ENCODE assay signal across 21 cellular contexts in genomic region chr10:71840936-71841335, GRCh38. TPM values are rescaled to one million over a fixed set of nuclear protein-coding genes. Genes with fewer than 3 reads are reported as not detected.
A peak's percentile ranks its signal among the peaks of the same experiment; 100 is the strongest.
DNase-seq lines count a peak whose midpoint lies in the region; ATAC-seq and TF ChIP-seq lines count a peak whose summit lies in the region.
"Had no signal": no experiment of that assay in that cellular context is flagged by ENCODE, and none has a peak within 500 bp of the region (broad histone marks: within the 10 kb centered on the region; RNA-seq: fewer than 3 reads in every experiment).

No MANE protein-coding gene starts in this region.

- H3K4me3 ChIP-seq in SK-N-SH (ENCODE audit: low read depth in 2 of 2, low read length in 1 of 2) (no peak overlapping the region), neutrophil (ENCODE audit: low read depth in 1 of 2, low read length in 1 of 2) (no peak overlapping the region), vagina (no peak overlapping the region), testis (no peak overlapping the region)
- H3K4me3 ChIP-seq: adrenal gland, heart right ventricle, K562, right lobe of liver had no signal

- H3K9me3 ChIP-seq in SK-N-SH (no peaks in the 10 kb centered on the region), neutrophil (no peaks in the 10 kb centered on the region), vagina (no peaks in the 10 kb centered on the region), testis (no peaks in the 10 kb centered on the region)
- H3K9me3 ChIP-seq: adrenal gland, heart right ventricle, right lobe of liver had no signal

- DNase-seq in SK-N-SH (no peak), epithelial cell of prostate (ENCODE audit: low read depth, low spot score) (no peak), vagina (ENCODE audit: extremely low spot score in 2 of 2) (no peak), testis (no peak)
- DNase-seq in activated CD4-positive, alpha-beta T cell treated with anti-CD3 and anti-CD28 coated beads, Interleukin-2, amount 10 ng/mL, durations not matched to agents 24 days and 14 days = no peak
- DNase-seq: activated T-cell treated with anti-CD3 and anti-CD28 coated beads, Interleukin-2, amount 50 U/mL, for 72 hours; adrenal gland; CD8-positive, alpha-beta memory T cell; cortex of kidney; heart right ventricle; kidney glomerular epithelial cell; NCI-H1092 treated with DMSO at 0.1 percent for 48 hours; NCI-H226; right lobe of liver; SIG-M5; stimulated activated CD4-positive, alpha-beta T cell treated with anti-CD3 and anti-CD28 coated beads, Interleukin-4, amount 100 ng/mL, for 4 hours had no signal

- H3K36me3 ChIP-seq in SK-N-SH (replicated peaks in 1 of 2; ENCODE audit: control insufficient read depth in 1 of 2, insufficient read depth in 2 of 2, low read length in 1 of 2) = no peaks in the 10 kb centered on the region
- peaks cover 4% of the 10 kb centered on the region for H3K36me3 ChIP-seq in neutrophil
- H3K36me3 ChIP-seq in vagina = no peaks in the 10 kb centered on the region
- H3K36me3 ChIP-seq in testis (ENCODE audit: low read depth, missing control alignments) = no peaks in the 10 kb centered on the region
- H3K36me3 ChIP-seq: adrenal gland, right lobe of liver had no signal

- H3K4me1 ChIP-seq in SK-N-SH (ENCODE audit: control insufficient read depth in 1 of 2, insufficient read depth in 2 of 2, low read depth in 1 of 2, low read length in 1 of 2) (peaks cover 45 to 62% of the 10 kb centered on the region in 2 experiments), neutrophil (ENCODE audit: control insufficient read depth in 1 of 2, insufficient read depth in 1 of 2, low read depth in 1 of 2, low read length in 1 of 2) (peaks cover 89 to 96% of the 10 kb centered on the region in 2 experiments), vagina (peaks cover 85% of the 10 kb centered on the region), testis (peaks cover 61% of the 10 kb centered on the region)

- peaks cover 16% of the 10 kb centered on the region for H3F3A ChIP-seq in SK-N-SH (replicated peaks; ENCODE audit: insufficient read depth)

- TF ChIP-seq POLR2A in vagina (IDR thresholded peaks at IDR 0.05) (no peak), testis (IDR thresholded peaks at IDR 0.05) (no peak)

- no peaks in the 10 kb centered on the region for H3K9me3 Mint-ChIP-seq in activated CD4-positive, alpha-beta T cell treated with anti-CD3 and anti-CD28 coated beads, Interleukin-2, amount 10 ng/mL, durations not matched to agents 24 days and 14 days
- H3K9me3 Mint-ChIP-seq: activated T-cell treated with anti-CD3 and anti-CD28 coated beads, Interleukin-2, amount 50 U/mL, for 72 hours; CD8-positive, alpha-beta memory T cell had no signal

- no peak for ATAC-seq in SK-N-SH treated with all-trans-retinoic acid at 6 μM for 48 hours
- ATAC-seq in GM18870 (IDR thresholded peaks at IDR 0.05; ENCODE audit: unreplicated experiment) = no peak
- ATAC-seq: activated T-cell treated with anti-CD3 and anti-CD28 coated beads, Interleukin-2, amount 50 U/mL, for 72 hours; esophagus mucosa; K562; right lobe of liver had no signal

- H3K27ac Mint-ChIP-seq in activated CD4-positive, alpha-beta T cell treated with anti-CD3 and anti-CD28 coated beads, Interleukin-2, amount 10 ng/mL, durations not matched to agents 24 days and 14 days = no peak overlapping the region
- H3K27ac Mint-ChIP-seq: activated T-cell treated with anti-CD3 and anti-CD28 coated beads, Interleukin-2, amount 50 U/mL, for 72 hours; CD8-positive, alpha-beta memory T cell had no signal

- no peaks in the 10 kb centered on the region for H3K27me3 ChIP-seq in SK-N-SH (ENCODE audit: insufficient read depth)
- H3K27me3 ChIP-seq in neutrophil = no peaks in the 10 kb centered on the region
- H3K27me3 ChIP-seq in vagina = no peaks in the 10 kb centered on the region
- H3K27me3 ChIP-seq in testis = no peaks in the 10 kb centered on the region
- H3K27me3 ChIP-seq: adrenal gland, heart right ventricle, right lobe of liver had no signal

- H3K9ac ChIP-seq in SK-N-SH = peak overlapping the region; percentile 35; the same call in 1 of the 2 replicates

- CTCF ChIA-PET in SK-N-SH (lab: Yijun Ruan, JAX) = interaction anchor here (1.1 to 3.1 kb wide), 3 partner anchors 10 to 133 kb away, joined by 3 to 12 read pairs (median 3); partner anchors contain the start of gene PSAP

- TF ChIP-seq CTCF in SK-N-SH (IDR thresholded peaks at IDR 0.05) (no peak), neutrophil (IDR thresholded peaks at IDR 0.05) (no peak), vagina (IDR thresholded peaks at IDR 0.05) (no peak), testis (IDR thresholded peaks at IDR 0.05) (no peak)

- H3K27ac ChIP-seq in SK-N-SH (ENCODE audit: low read depth in 2 of 2, low read length in 1 of 2) (peak overlapping the region; percentile 78 to 84), epithelial cell of prostate (peak overlapping the region; percentile 90), neutrophil (peak overlapping the region; percentile 68), vagina (peak overlapping the region; percentile 14), testis (no peak overlapping the region)
- H3K27ac ChIP-seq: right lobe of liver had no signal

- POLR2A ChIA-PET in SK-N-SH (lab: Yijun Ruan, JAX) = interaction anchor here (3.4 kb wide), 1 partner anchor 10 kb away, joined by 17 read pairs; the partner anchor contains the start of gene PSAP

- H3K36me3 Mint-ChIP-seq in activated CD4-positive, alpha-beta T cell treated with anti-CD3 and anti-CD28 coated beads, Interleukin-2, amount 10 ng/mL, durations not matched to agents 24 days and 14 days (ENCODE audit: low read depth) = peaks cover 9% of the 10 kb centered on the region

- no peak for TF ChIP-seq RAD21 in SK-N-SH (IDR thresholded peaks at IDR 0.05; ENCODE audit: low read length)

- no peaks in the 10 kb centered on the region for H3K27me3 Mint-ChIP-seq in activated CD4-positive, alpha-beta T cell treated with anti-CD3 and anti-CD28 coated beads, Interleukin-2, amount 10 ng/mL, durations not matched to agents 24 days and 14 days
- H3K27me3 Mint-ChIP-seq: CD8-positive, alpha-beta memory T cell had no signal

- H3K4me3 Mint-ChIP-seq in activated CD4-positive, alpha-beta T cell treated with anti-CD3 and anti-CD28 coated beads, Interleukin-2, amount 10 ng/mL, durations not matched to agents 24 days and 14 days = no peak overlapping the region
- H3K4me3 Mint-ChIP-seq: activated T-cell treated with anti-CD3 and anti-CD28 coated beads, Interleukin-2, amount 50 U/mL, for 72 hours had no signal

- peaks cover 98% of the 10 kb centered on the region for H3K79me2 ChIP-seq in SK-N-SH (ENCODE audit: insufficient read depth)

- H3K4me2 ChIP-seq in SK-N-SH = peak overlapping the region; percentile 56

- no peak for TF ChIP-seq EP300 in SK-N-SH (IDR thresholded peaks at IDR 0.05; ENCODE audit: borderline replicate concordance in 1 of 2, low read depth in 1 of 2, low read length in 1 of 2)

- no peaks in the 10 kb centered on the region for H3K9me2 ChIP-seq in SK-N-SH

- H2AFZ ChIP-seq in SK-N-SH (ENCODE audit: low read depth) = no peak overlapping the region

- H3K4me1 Mint-ChIP-seq in activated CD4-positive, alpha-beta T cell treated with anti-CD3 and anti-CD28 coated beads, Interleukin-2, amount 10 ng/mL, durations not matched to agents 24 days and 14 days = peaks cover 39% of the 10 kb centered on the region

- intact Hi-C loops in vagina (cut with DNase I) = no loop called here
- intact Hi-C loops in activated CD4-positive, alpha-beta T cell treated with anti-CD3 and anti-CD28 coated beads, Interleukin-2, amount 10 ng/mL, durations not matched to agents 24 days and 14 days (cut with micrococcal nuclease) = no loop called here
- intact Hi-C loops in testis (cut with DNase I; ENCODE audit: low total_unique reads) = no loop called here

- whole genome bisulfite sequencing in SK-N-SH (ENCODE audit: low lambda C conversion rate) = 85% methylated on average over 4 of the region's 4 CpGs
- WGBS in testis, 2 donors = 61 to 78% methylated on average over 4 of the region's 4 CpGs

- peaks cover 98% of the 10 kb centered on the region for H4K20me1 ChIP-seq in SK-N-SH (ENCODE audit: insufficient read depth)

TF ChIP-seq in SK-N-SH, 30 proteins besides CTCF, POLR2A, EP300 and RAD21 (continues in another document):
- TF ChIP-seq CHD2 (IDR thresholded peaks at IDR 0.05; ENCODE audit: low read length, partially characterized antibody) (no peak), MEF2A (IDR thresholded peaks at IDR 0.05; ENCODE audit: borderline replicate concordance, low read depth) (no peak), FOSL2 (IDR thresholded peaks at IDR 0.05; ENCODE audit: borderline replicate concordance, low read depth) (no peak), FOXJ3 (CRISPR knock-in tag; IDR thresholded peaks at IDR 0.05) (no peak)

TF ChIP-seq in SK-N-SH treated with all-trans-retinoic acid at 6 μM for 48 hours, 23 proteins besides CTCF, POLR2A, EP300 and RAD21 (continues in another document):
- TF ChIP-seq TOX (CRISPR knock-in tag; IDR thresholded peaks at IDR 0.05; ENCODE audit: borderline replicate concordance) = no peak
- no peak for TF ChIP-seq CREB5 (CRISPR knock-in tag; IDR thresholded peaks at IDR 0.05; ENCODE audit: low read depth)
- no peak for TF ChIP-seq ZNF565 (CRISPR knock-in tag; conservative IDR thresholded peaks at IDR 0.05; ENCODE audit: low read depth)
- TF ChIP-seq ZFP30 (CRISPR knock-in tag; IDR thresholded peaks at IDR 0.05) = no peak
- TF ChIP-seq ISL1 (CRISPR knock-in tag; IDR thresholded peaks at IDR 0.05) = no peak

RNA-seq across cellular contexts. Expression of gene PSAP, which starts 10.1 kb away (rescaled TPM):
- polyA plus RNA-seq in SK-N-SH (2012; rRNA removed) (1,647 and 1,947 TPM in 2 replicates), testis (ENCODE audit: insufficient read depth, low read depth, low replicate concordance) (1,346 TPM)
- 1,355 and 1,432 TPM in 2 replicates for polyA plus RNA-seq in SK-N-SH (2012; cell fraction: cytosol; rRNA removed)
- 2,007 and 2,090 TPM in 2 replicates for polyA plus RNA-seq in SK-N-SH (2012; cell fraction: nucleus; rRNA removed)
- total RNA-seq in vagina (680 TPM), testis (1,000 to 10,000 TPM; 1,011 to 1,399 TPM)
- total RNA-seq in activated CD4-positive, alpha-beta T cell treated with anti-CD3 and anti-CD28 coated beads, Interleukin-2, amount 10 ng/mL, durations not matched to agents 24 days and 14 days = 97.9 and 99.9 TPM in 2 replicates

Comparison
In these comparisons a context has a peak if more than half of its experiments do, and no peak if none do; other contexts are left out.
1. H3K27ac ChIP-seq: peak in SK-N-SH (2 of 2), epithelial cell of prostate (single experiment), neutrophil (single experiment) and vagina (single experiment); none in testis (0 of 2).